In genomic region chr2:176555112-176555511, GRCh38 we compare ENCODE assay signal across 1 cellular context.
TF ChIP-seq lines count a peak whose summit lies in the region.

No MANE protein-coding gene starts in this region.

TF ChIP-seq in HEK293, 187 proteins besides CTCF, POLR2A, EP300 and RAD21 (continued from another document):
- TF ChIP-seq ZNF280D (tag by site-specific recombination; IDR thresholded peaks at IDR 0.05) = no peak
